ENCODE assay signal across 10 cellular contexts in the genomic region with DNA sequence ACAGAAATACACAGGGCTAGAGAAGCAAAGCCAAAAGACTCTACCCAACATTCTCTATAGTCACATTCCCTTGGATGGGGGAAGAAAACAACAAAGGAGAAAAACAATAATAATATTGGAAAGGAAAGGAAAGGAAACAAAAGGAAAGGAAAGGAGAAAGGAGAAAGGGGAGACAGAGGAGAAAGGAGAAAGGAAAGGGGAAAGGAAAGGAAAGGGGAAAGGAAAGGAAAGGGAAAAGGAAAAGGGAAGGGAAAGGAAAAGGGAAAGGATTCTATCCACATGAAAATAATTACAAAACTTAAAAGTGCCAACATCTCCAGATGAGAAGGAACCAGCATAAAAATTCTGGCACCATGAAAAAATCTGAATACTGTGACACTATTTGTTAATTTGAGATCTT. TPM values are rescaled to one million over a fixed set of nuclear protein-coding genes. Genes with fewer than 3 reads are reported as not detected.
"Had no signal": no experiment of that assay in that cellular context is flagged by ENCODE, and none has a peak within 500 bp of the region (broad histone marks: within the 10 kb centered on the region; RNA-seq: fewer than 3 reads in every experiment).

No MANE protein-coding gene starts in this region.

- ATAC-seq: GM23338 had no signal

- H3K4me2 ChIP-seq: GM23338, KMS-11 had no signal

- H2AFZ ChIP-seq: GM23338 had no signal

- DNase-seq: H9, HCEC 1CT, HFFc6, IMR-90, KBM-7 had no signal

- H3K27ac ChIP-seq: HL-60, KMS-11 had no signal

- H3K27ac Mint-ChIP-seq: GM23338, H9, HFFc6 had no signal

- H3K4me3 ChIP-seq: GM23338 had no signal

- H3K9ac ChIP-seq: KMS-11 had no signal

- FAIRE-seq: H1, H54 had no signal

- H3K4me1 Mint-ChIP-seq: GM23338 had no signal

- H3K4me3 Mint-ChIP-seq: GM23338, H9, HFFc6 had no signal

RNA-seq across cellular contexts. Expression of a gene that starts 54.1 kb away (rescaled TPM):
- total RNA-seq: H1 had no signal
